1 cellular context compared by ENCODE assay signal in genomic region chr1:16153110-16153998, GRCh38.
TF ChIP-seq lines count a peak whose summit lies in the region.

No MANE protein-coding gene starts in this region.

TF ChIP-seq in HepG2, 621 proteins besides CTCF, POLR2A, EP300 and RAD21 (continued from another document):
- TF ChIP-seq ZBTB49 (CRISPR knock-in tag; IDR thresholded peaks at IDR 0.05; ENCODE audit: borderline replicate concordance) (no peak), HMGXB3 (CRISPR knock-in tag; IDR thresholded peaks at IDR 0.05; ENCODE audit: borderline replicate concordance) (no peak), TCF7 (IDR thresholded peaks at IDR 0.05; ENCODE audit: low read depth) (peak; percentile 26; the same call in 1 of the 2 replicates), HNF1B (CRISPR knock-in tag; IDR thresholded peaks at IDR 0.05) (peak; percentile 65; the same call in 1 of the 2 replicates), ZNF687 (CRISPR knock-in tag; IDR thresholded peaks at IDR 0.05) (peak; percentile 51; the same call in 1 of the 2 replicates), PHF20 (CRISPR knock-in tag; IDR thresholded peaks at IDR 0.05) (no peak), HMG20B (CRISPR knock-in tag; conservative IDR thresholded peaks at IDR 0.05) (no peak), NR2F2 (IDR thresholded peaks at IDR 0.05; ENCODE audit: borderline replicate concordance, low read depth) (no peak)
